Comparison of ENCODE assay signal across 2 cellular contexts in the genomic region with DNA sequence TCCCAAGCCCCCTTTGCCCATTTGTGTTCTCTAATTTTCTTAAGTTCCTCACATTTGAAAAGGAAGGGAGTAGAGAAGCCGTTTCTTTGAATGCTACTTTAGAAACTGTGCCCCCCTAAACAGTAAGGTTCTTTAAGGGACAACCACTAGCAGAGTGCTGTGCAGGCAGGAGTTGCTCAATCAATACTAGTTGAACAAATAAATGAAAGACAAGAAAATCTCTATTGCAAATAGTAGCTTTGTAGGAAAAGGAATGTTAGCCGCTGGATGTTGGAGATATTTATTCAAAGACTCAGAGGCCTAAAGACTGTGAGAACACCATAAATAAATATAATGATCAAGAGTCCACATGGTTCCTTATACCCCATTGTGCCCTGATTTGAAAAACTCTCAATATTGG.
A peak's percentile ranks its signal among the peaks of the same experiment; 100 is the strongest.
TF ChIP-seq lines count a peak whose summit lies in the region.

No MANE protein-coding gene starts in this region.

TF ChIP-seq in A549, 52 proteins besides CTCF, POLR2A, EP300 and RAD21 (continued from another document):
- no peak for TF ChIP-seq NPAS2 (CRISPR knock-in tag; IDR thresholded peaks at IDR 0.05; ENCODE audit: borderline replicate concordance)
- TF ChIP-seq NFE2L2 (conservative IDR thresholded peaks at IDR 0.05; ENCODE audit: low read length) = no peak
- TF ChIP-seq, protein P1, sequence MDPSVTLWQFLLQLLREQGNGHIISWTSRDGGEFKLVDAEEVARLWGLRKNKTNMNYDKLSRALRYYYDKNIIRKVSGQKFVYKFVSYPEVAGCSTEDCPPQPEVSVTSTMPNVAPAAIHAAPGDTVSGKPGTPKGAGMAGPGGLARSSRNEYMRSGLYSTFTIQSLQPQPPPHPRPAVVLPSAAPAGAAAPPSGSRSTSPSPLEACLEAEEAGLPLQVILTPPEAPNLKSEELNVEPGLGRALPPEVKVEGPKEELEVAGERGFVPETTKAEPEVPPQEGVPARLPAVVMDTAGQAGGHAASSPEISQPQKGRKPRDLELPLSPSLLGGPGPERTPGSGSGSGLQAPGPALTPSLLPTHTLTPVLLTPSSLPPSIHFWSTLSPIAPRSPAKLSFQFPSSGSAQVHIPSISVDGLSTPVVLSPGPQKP (IDR thresholded peaks at IDR 0.05; ENCODE audit: low read depth, low read length) = no peak
- TF ChIP-seq HDAC2 (IDR thresholded peaks at IDR 0.05) = no peak
- TF ChIP-seq ZFP36 (IDR thresholded peaks at IDR 0.05; ENCODE audit: borderline replicate concordance, partially characterized antibody) = no peak
- no peak for TF ChIP-seq ESRRA (IDR thresholded peaks at IDR 0.05; ENCODE audit: borderline replicate concordance, low read length)
- TF ChIP-seq PHF8 (IDR thresholded peaks at IDR 0.05; ENCODE audit: borderline replicate concordance, low read depth) = no peak

TF ChIP-seq in HepG2, 621 proteins besides CTCF, POLR2A, EP300 and RAD21 (continued from another document and continues in another):
- TF ChIP-seq ATF3 (CRISPR knock-in tag; IDR thresholded peaks at IDR 0.05) (no peak), CHD2 (IDR thresholded peaks at IDR 0.05; ENCODE audit: low read depth, low read length) (no peak), ZEB1 (IDR thresholded peaks at IDR 0.05; ENCODE audit: insufficient replicate concordance, low read depth) (no peak), LCORL (IDR thresholded peaks at IDR 0.05) (no peak), LCORL (CRISPR knock-in tag; IDR thresholded peaks at IDR 0.05) (no peak), BRCA1 (CRISPR knock-in tag; IDR thresholded peaks at IDR 0.05) (no peak), ZNF609 (CRISPR knock-in tag; IDR thresholded peaks at IDR 0.05; ENCODE audit: borderline replicate concordance) (peak; percentile 65; the same call in 1 of the 2 replicates), SRSF9 (IDR thresholded peaks at IDR 0.05; ENCODE audit: borderline replicate concordance, insufficient read depth, low read depth, low read length, poor library complexity, severe bottlenecking) (no peak), GTF2F1 (IDR thresholded peaks at IDR 0.05; ENCODE audit: low read length) (no peak), PBX2 (CRISPR knock-in tag; IDR thresholded peaks at IDR 0.05) (no peak), ZNF510 (CRISPR knock-in tag; IDR thresholded peaks at IDR 0.05; ENCODE audit: low read depth) (no peak), ZNF850 (CRISPR knock-in tag; conservative IDR thresholded peaks at IDR 0.05) (no peak), DPF2 (CRISPR knock-in tag; IDR thresholded peaks at IDR 0.05; ENCODE audit: borderline replicate concordance, low read depth) (peak; percentile 80; the same call in 1 of the 2 replicates), ARID3A (IDR thresholded peaks at IDR 0.05; ENCODE audit: low read depth, low read length) (peak; percentile 84), GLI4 (CRISPR knock-in tag; IDR thresholded peaks at IDR 0.05; ENCODE audit: borderline replicate concordance) (no peak), XRCC5 (optimal IDR thresholded peaks at IDR 0.05; ENCODE audit: low read length) (no peak), ZNF883 (CRISPR knock-in tag; IDR thresholded peaks at IDR 0.05; ENCODE audit: not compliant biosample characterization) (no peak), YEATS4 (CRISPR knock-in tag; IDR thresholded peaks at IDR 0.05; ENCODE audit: borderline replicate concordance) (no peak), SRSF4 (IDR thresholded peaks at IDR 0.05; ENCODE audit: low read depth, low read length, poor library complexity, severe bottlenecking) (no peak), SSRP1 (CRISPR knock-in tag; IDR thresholded peaks at IDR 0.05) (no peak), XBP1 (CRISPR knock-in tag; IDR thresholded peaks at IDR 0.05) (no peak), ZNF230 (CRISPR knock-in tag; IDR thresholded peaks at IDR 0.05) (no peak), HNF4A (CRISPR knock-in tag; IDR thresholded peaks at IDR 0.05) (peak; percentile 68), ZNF570 (CRISPR knock-in tag; IDR thresholded peaks at IDR 0.05; ENCODE audit: borderline replicate concordance) (peak; percentile 92; the same call in 1 of the 2 replicates)
- TF ChIP-seq, protein P2, sequence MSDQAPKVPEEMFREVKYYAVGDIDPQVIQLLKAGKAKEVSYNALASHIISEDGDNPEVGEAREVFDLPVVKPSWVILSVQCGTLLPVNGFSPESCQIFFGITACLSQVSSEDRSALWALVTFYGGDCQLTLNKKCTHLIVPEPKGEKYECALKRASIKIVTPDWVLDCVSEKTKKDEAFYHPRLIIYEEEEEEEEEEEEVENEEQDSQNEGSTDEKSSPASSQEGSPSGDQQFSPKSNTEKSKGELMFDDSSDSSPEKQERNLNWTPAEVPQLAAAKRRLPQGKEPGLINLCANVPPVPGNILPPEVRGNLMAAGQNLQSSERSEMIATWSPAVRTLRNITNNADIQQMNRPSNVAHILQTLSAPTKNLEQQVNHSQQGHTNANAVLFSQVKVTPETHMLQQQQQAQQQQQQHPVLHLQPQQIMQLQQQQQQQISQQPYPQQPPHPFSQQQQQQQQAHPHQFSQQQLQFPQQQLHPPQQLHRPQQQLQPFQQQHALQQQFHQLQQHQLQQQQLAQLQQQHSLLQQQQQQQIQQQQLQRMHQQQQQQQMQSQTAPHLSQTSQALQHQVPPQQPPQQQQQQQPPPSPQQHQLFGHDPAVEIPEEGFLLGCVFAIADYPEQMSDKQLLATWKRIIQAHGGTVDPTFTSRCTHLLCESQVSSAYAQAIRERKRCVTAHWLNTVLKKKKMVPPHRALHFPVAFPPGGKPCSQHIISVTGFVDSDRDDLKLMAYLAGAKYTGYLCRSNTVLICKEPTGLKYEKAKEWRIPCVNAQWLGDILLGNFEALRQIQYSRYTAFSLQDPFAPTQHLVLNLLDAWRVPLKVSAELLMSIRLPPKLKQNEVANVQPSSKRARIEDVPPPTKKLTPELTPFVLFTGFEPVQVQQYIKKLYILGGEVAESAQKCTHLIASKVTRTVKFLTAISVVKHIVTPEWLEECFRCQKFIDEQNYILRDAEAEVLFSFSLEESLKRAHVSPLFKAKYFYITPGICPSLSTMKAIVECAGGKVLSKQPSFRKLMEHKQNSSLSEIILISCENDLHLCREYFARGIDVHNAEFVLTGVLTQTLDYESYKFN (CRISPR knock-in tag; conservative IDR thresholded peaks at IDR 0.05) = peak; percentile 75
- TF ChIP-seq, protein P3, sequence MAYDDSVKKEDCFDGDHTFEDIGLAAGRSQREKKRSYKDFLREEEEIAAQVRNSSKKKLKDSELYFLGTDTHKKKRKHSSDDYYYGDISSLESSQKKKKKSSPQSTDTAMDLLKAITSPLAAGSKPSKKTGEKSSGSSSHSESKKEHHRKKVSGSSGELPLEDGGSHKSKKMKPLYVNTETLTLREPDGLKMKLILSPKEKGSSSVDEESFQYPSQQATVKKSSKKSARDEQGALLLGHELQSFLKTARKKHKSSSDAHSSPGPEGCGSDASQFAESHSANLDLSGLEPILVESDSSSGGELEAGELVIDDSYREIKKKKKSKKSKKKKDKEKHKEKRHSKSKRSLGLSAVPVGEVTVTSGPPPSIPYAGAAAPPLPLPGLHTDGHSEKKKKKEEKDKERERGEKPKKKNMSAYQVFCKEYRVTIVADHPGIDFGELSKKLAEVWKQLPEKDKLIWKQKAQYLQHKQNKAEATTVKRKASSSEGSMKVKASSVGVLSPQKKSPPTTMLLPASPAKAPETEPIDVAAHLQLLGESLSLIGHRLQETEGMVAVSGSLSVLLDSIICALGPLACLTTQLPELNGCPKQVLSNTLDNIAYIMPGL (CRISPR knock-in tag; IDR thresholded peaks at IDR 0.05; ENCODE audit: borderline replicate concordance in 1 of 2, low read depth in 1 of 2) = no peak
- TF ChIP-seq, protein P4, sequence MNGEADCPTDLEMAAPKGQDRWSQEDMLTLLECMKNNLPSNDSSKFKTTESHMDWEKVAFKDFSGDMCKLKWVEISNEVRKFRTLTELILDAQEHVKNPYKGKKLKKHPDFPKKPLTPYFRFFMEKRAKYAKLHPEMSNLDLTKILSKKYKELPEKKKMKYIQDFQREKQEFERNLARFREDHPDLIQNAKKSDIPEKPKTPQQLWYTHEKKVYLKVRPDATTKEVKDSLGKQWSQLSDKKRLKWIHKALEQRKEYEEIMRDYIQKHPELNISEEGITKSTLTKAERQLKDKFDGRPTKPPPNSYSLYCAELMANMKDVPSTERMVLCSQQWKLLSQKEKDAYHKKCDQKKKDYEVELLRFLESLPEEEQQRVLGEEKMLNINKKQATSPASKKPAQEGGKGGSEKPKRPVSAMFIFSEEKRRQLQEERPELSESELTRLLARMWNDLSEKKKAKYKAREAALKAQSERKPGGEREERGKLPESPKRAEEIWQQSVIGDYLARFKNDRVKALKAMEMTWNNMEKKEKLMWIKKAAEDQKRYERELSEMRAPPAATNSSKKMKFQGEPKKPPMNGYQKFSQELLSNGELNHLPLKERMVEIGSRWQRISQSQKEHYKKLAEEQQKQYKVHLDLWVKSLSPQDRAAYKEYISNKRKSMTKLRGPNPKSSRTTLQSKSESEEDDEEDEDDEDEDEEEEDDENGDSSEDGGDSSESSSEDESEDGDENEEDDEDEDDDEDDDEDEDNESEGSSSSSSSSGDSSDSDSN (CRISPR knock-in tag; IDR thresholded peaks at IDR 0.05) = no peak
